In the genomic region with DNA sequence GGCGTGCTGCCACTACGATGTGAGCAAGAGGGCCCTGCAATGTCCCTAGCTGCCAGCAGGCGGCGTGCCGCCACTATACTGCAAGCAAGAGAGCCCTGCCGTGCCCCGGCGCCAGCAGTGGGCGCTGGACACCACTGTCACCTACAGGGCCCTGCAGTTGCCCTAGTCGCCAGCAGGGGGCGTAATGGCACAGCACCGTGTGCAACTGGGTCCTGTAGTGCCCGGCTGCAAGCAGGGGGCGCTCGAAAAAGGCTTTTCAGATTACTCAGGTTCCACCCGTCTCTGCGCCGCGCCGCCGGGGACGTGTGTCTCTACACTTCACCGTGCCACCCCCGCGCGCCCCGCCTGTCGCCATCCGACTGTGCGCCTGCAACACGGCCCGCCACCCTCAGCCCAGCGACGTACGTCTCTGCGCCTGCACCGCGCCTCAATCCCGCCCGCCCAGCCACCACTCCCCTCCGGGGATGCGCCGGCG, we compare ENCODE assay signal across 8 cellular contexts.
DNase-seq lines count a peak whose midpoint lies in the region; ATAC-seq, FAIRE-seq and TF ChIP-seq lines count a peak whose summit lies in the region.

No MANE protein-coding gene starts in this region.

- no peak overlapping the region for H3K4me3 ChIP-seq in CD8-positive, alpha-beta memory T cell (ENCODE audit: low read length)

- ATAC-seq in natural killer cell (peak in 1 of 3 donors; percentile 65), GM21723 (IDR thresholded peaks at IDR 0.05; ENCODE audit: unreplicated experiment) (no peak), HG02623 (IDR thresholded peaks at IDR 0.05; ENCODE audit: unreplicated experiment) (no peak)

- H3K27me3 ChIP-seq in CD8-positive, alpha-beta memory T cell (ENCODE audit: insufficient read depth, low read length, poor library complexity, severe bottlenecking): no peaks in the 10 kb centered on the region

- TF ChIP-seq CTCF in natural killer cell (IDR thresholded peaks at IDR 0.05): peak; percentile 58

- H3K9me3 Mint-ChIP-seq in CD8-positive, alpha-beta memory T cell: no peaks in the 10 kb centered on the region
- no peaks in the 10 kb centered on the region for H3K9me3 Mint-ChIP-seq in natural killer cell

- CTCF ChIA-PET in CD8-positive, alpha-beta memory T cell (lab: Charles Lee): interaction anchor here (2.2 kb wide), 1 partner anchor 10 kb away, joined by 7 read pairs; no protein-coding TSS in a partner anchor

- H3K27me3 Mint-ChIP-seq in CD8-positive, alpha-beta memory T cell: peaks cover 1 to 5% of the 10 kb centered on the region in 2 donors
- peaks cover 6 to 20% of the 10 kb centered on the region in 2 donors for H3K27me3 Mint-ChIP-seq in natural killer cell (ENCODE audit: low read depth in 2 of 2)

- FAIRE-seq in frontal cortex (lab: Jason Lieb, UNC): no peak

- no peaks in the 10 kb centered on the region for H3K9me3 ChIP-seq in CD8-positive, alpha-beta memory T cell (ENCODE audit: low read length)

- no peaks in the 10 kb centered on the region for H3K36me3 Mint-ChIP-seq in CD8-positive, alpha-beta memory T cell
- no peaks in the 10 kb centered on the region for H3K36me3 Mint-ChIP-seq in natural killer cell

- H3K4me1 ChIP-seq in CD8-positive, alpha-beta memory T cell (ENCODE audit: insufficient read depth, low read length): no peaks in the 10 kb centered on the region

- H3K4me3 Mint-ChIP-seq in CD8-positive, alpha-beta memory T cell: no peak overlapping the region
- H3K4me3 Mint-ChIP-seq in natural killer cell: no peak overlapping the region

- H3K27ac ChIP-seq in CD8-positive, alpha-beta memory T cell (ENCODE audit: low read depth, low read length): no peak overlapping the region

- no peaks in the 10 kb centered on the region for H3K36me3 ChIP-seq in CD8-positive, alpha-beta memory T cell (ENCODE audit: insufficient read depth, low read length)

- DNase-seq in CD8-positive, alpha-beta memory T cell: peak in 3 of 5 donors; percentile 14 to 71 (median 27)
- DNase-seq in LHCN-M2 (ENCODE audit: low read depth) (peak; percentile 11), astrocyte of the hippocampus (ENCODE audit: low read depth, low spot score) (peak; percentile 0), natural killer cell (peak; percentile 44), frontal cortex (ENCODE audit: low spot score in 2 of 2) (no peak), HCEC 1CT (no peak)

- intact Hi-C loops in natural killer cell (cut with micrococcal nuclease): no loop called here

- no peak overlapping the region for H3K27ac Mint-ChIP-seq in CD8-positive, alpha-beta memory T cell
- no peak overlapping the region for H3K27ac Mint-ChIP-seq in natural killer cell

- POLR2A ChIA-PET in CD8-positive, alpha-beta memory T cell (lab: Charles Lee): no interaction called here

- H3K4me1 Mint-ChIP-seq in CD8-positive, alpha-beta memory T cell: no peaks in the 10 kb centered on the region
- H3K4me1 Mint-ChIP-seq in natural killer cell: no peaks in the 10 kb centered on the region

Comparison
In these comparisons a context has a peak if more than half of its experiments do, and no peak if none do; other contexts are left out.
1. DNase-seq: peak in CD8-positive, alpha-beta memory T cell (3 of 5), LHCN-M2 (single experiment), astrocyte of the hippocampus (single experiment) and natural killer cell (single experiment); none in frontal cortex (0 of 2) and HCEC 1CT (single experiment).